Comparison of ENCODE assay signal across 1 cellular context in genomic region chr16:88816736-88817535, GRCh38.
TF ChIP-seq lines count a peak whose summit lies in the region.

No MANE protein-coding gene starts in this region.

TF ChIP-seq in IMR-90, 13 proteins besides CTCF, POLR2A, EP300 and RAD21:
- TF ChIP-seq SMC3 (IDR thresholded peaks at IDR 0.05; ENCODE audit: low read depth, low read length) (no peak), ELK1 (IDR thresholded peaks at IDR 0.05; ENCODE audit: borderline replicate concordance, low read depth, low read length) (no peak), NFE2L2 (IDR thresholded peaks at IDR 0.05; ENCODE audit: low read depth, low read length) (no peak)
